8 cellular contexts compared by ENCODE assay signal in genomic region chr16:84117482-84117843, GRCh38. TPM values are rescaled to one million over a fixed set of nuclear protein-coding genes. Genes with fewer than 3 reads are reported as not detected.
DNase-seq lines count a peak whose midpoint lies in the region; ATAC-seq, FAIRE-seq and TF ChIP-seq lines count a peak whose summit lies in the region.

No MANE protein-coding gene starts in this region.

- no peaks in the 10 kb centered on the region for H3K9me3 ChIP-seq in pancreas

- peak overlapping the region in 3 of 4 donors; percentile 84 to 89 (median 88) for H3K27ac ChIP-seq in pancreas

- H3K4me1 ChIP-seq in pancreas = peaks cover 0 to 14% (median 6%) of the 10 kb centered on the region in 3 donors

- H3K4me3 Mint-ChIP-seq in activated T-helper 2 cell treated with anti-CD3 and anti-CD28 coated beads, Interferon-gamma antibody, Interleukin-2, Interleukin-4, amounts not matched to agents 10 μg/mL and 5 μg/mL and 100 μg/mL, durations not matched to agents 14 hours and 24 hours and 36 hours (ENCODE audit: low read depth) = peak overlapping the region; percentile 87

- peaks cover 6% of the 10 kb centered on the region for H3K36me3 Mint-ChIP-seq in activated T-helper 2 cell treated with anti-CD3 and anti-CD28 coated beads, Interferon-gamma antibody, Interleukin-2, Interleukin-4, amounts not matched to agents 10 μg/mL and 5 μg/mL and 100 μg/mL, durations not matched to agents 14 hours and 24 hours and 36 hours (ENCODE audit: low read depth)

- TF ChIP-seq POLR2A in NB4 (IDR thresholded peaks at IDR 0.05; ENCODE audit: extremely low read depth, insufficient read length) = no peak

- peak in 3 of 4 donors; percentile 5 to 13 (median 10) for ATAC-seq in pancreas
- no peak for ATAC-seq in HG03571 (IDR thresholded peaks at IDR 0.05; ENCODE audit: unreplicated experiment)
- ATAC-seq in HG03039 (IDR thresholded peaks at IDR 0.05; ENCODE audit: unreplicated experiment) = no peak

- intact Hi-C loops in activated T-helper 2 cell treated with anti-CD3 and anti-CD28 coated beads, Interferon-gamma antibody, Interleukin-2, Interleukin-4, amounts not matched to agents 10 μg/mL and 5 μg/mL and 100 μg/mL, durations not matched to agents 14 hours and 24 hours and 36 hours (cut with micrococcal nuclease) = loop anchor here (1.0 to 10.0 kb wide), 5 partner anchors 19 to 1437 kb away; partner anchors contain the start of gene TAF1C
- intact Hi-C loops in pancreas (cut with DNase I) = no loop called here

- peak overlapping the region; percentile 88 for H3K27ac Mint-ChIP-seq in activated T-helper 2 cell treated with anti-CD3 and anti-CD28 coated beads, Interferon-gamma antibody, Interleukin-2, Interleukin-4, amounts not matched to agents 10 μg/mL and 5 μg/mL and 100 μg/mL, durations not matched to agents 14 hours and 24 hours and 36 hours

- H3K4me1 Mint-ChIP-seq in activated T-helper 2 cell treated with anti-CD3 and anti-CD28 coated beads, Interferon-gamma antibody, Interleukin-2, Interleukin-4, amounts not matched to agents 10 μg/mL and 5 μg/mL and 100 μg/mL, durations not matched to agents 14 hours and 24 hours and 36 hours (ENCODE audit: low read depth) = peaks cover 14% of the 10 kb centered on the region

- no peaks in the 10 kb centered on the region for H3K36me3 ChIP-seq in pancreas

- no peaks in the 10 kb centered on the region for H3K27me3 ChIP-seq in pancreas

- no peaks in the 10 kb centered on the region for H3K9me3 Mint-ChIP-seq in activated T-helper 2 cell treated with anti-CD3 and anti-CD28 coated beads, Interferon-gamma antibody, Interleukin-2, Interleukin-4, amounts not matched to agents 10 μg/mL and 5 μg/mL and 100 μg/mL, durations not matched to agents 14 hours and 24 hours and 36 hours

- DNase-seq in activated T-cell treated with anti-CD3 and anti-CD28 coated beads for 1 hour (ENCODE audit: low read depth) (peak; percentile 14), NB4 (ENCODE audit: low read depth) (no peak), globus pallidus (ENCODE audit: low spot score) (peak; percentile 43), pancreas (no peak)
- DNase-seq in activated T-cell treated with anti-CD3 and anti-CD28 coated beads, Interleukin-2, amount 50 U/mL, for 1 hour = no peak
- DNase-seq in activated T-helper 2 cell treated with anti-CD3 and anti-CD28 coated beads, Interferon-gamma antibody, Interleukin-2, Interleukin-4, amounts not matched to agents 10 μg/mL and 5 μg/mL and 100 μg/mL, durations not matched to agents 14 hours and 24 hours and 36 hours (ENCODE audit: low spot score) = no peak

- no peak for FAIRE-seq in pancreas (lab: Jason Lieb, UNC)

- no peak for TF ChIP-seq CTCF in NB4 (IDR thresholded peaks at IDR 0.05; ENCODE audit: low read depth, low read length)
- TF ChIP-seq CTCF in pancreas (IDR thresholded peaks at IDR 0.05) = no peak

- no peaks in the 10 kb centered on the region for H3K27me3 Mint-ChIP-seq in activated T-helper 2 cell treated with anti-CD3 and anti-CD28 coated beads, Interferon-gamma antibody, Interleukin-2, Interleukin-4, amounts not matched to agents 10 μg/mL and 5 μg/mL and 100 μg/mL, durations not matched to agents 14 hours and 24 hours and 36 hours (ENCODE audit: low read depth)

- WGBS in pancreas, 2 donors = 7 to 12% methylated on average over 13 of the region's 13 CpGs

- H3K4me3 ChIP-seq in NB4 (ENCODE audit: low read depth, low read length) (peak overlapping the region; percentile 92), pancreas (peak overlapping the region; percentile 68 to 100 (median 80))

RNA-seq across cellular contexts. Expression of gene MBTPS1, which starts 0.7 kb away (rescaled TPM):
- total RNA-seq in activated T-helper 2 cell treated with anti-CD3 and anti-CD28 coated beads, Interferon-gamma antibody, Interleukin-2, Interleukin-4, amounts not matched to agents 10 μg/mL and 5 μg/mL and 100 μg/mL, durations not matched to agents 14 hours and 24 hours and 36 hours = 54.5 and 58.1 TPM in 2 replicates
- 10 to 100 TPM; 38.8 to 56.8 (median 43.2) TPM for total RNA-seq in pancreas
- polyA plus RNA-seq in pancreas = 10 to 100 TPM; 32.8 to 54.0 TPM

RNA-seq across cellular contexts. Expression of gene HSDL1, which starts 27.5 kb away (rescaled TPM):
- 16.7 and 19.9 TPM in 2 replicates for total RNA-seq in activated T-helper 2 cell treated with anti-CD3 and anti-CD28 coated beads, Interferon-gamma antibody, Interleukin-2, Interleukin-4, amounts not matched to agents 10 μg/mL and 5 μg/mL and 100 μg/mL, durations not matched to agents 14 hours and 24 hours and 36 hours
- 10 to 100 TPM in 1 of 6 donors, 1 to 10 TPM in 5; 4.2 to 11.8 (median 7.1) TPM for total RNA-seq in pancreas
- polyA plus RNA-seq in pancreas = 10 to 100 TPM in 1 of 2 donors, 1 to 10 TPM in 1; 6.5 to 14.5 TPM

RNA-seq across cellular contexts. Expression of gene DNAAF1, which starts 27.6 kb away (rescaled TPM):
- total RNA-seq in activated T-helper 2 cell treated with anti-CD3 and anti-CD28 coated beads, Interferon-gamma antibody, Interleukin-2, Interleukin-4, amounts not matched to agents 10 μg/mL and 5 μg/mL and 100 μg/mL, durations not matched to agents 14 hours and 24 hours and 36 hours = 0.09 TPM in 1 of 2 replicates, not detected in the other
- total RNA-seq in pancreas = under 1 TPM; 0.28 to 0.78 (median 0.44) TPM
- polyA plus RNA-seq in pancreas = 1 to 10 TPM; 4.6 to 8.7 TPM

Comparison
In these comparisons a context has a peak if more than half of its experiments do, and no peak if none do; other contexts are left out.
1. DNase-seq: peak in activated T-cell treated with anti-CD3 and anti-CD28 coated beads for 1 hour (single experiment) and globus pallidus (single experiment); none in activated T-cell treated with anti-CD3 and anti-CD28 coated beads, Interleukin-2, amount 50 U/mL, for 1 hour (single experiment), NB4 (single experiment), activated T-helper 2 cell treated with anti-CD3 and anti-CD28 coated beads, Interferon-gamma antibody, Interleukin-2, Interleukin-4, amounts not matched to agents 10 μg/mL and 5 μg/mL and 100 μg/mL, durations not matched to agents 14 hours and 24 hours and 36 hours (single experiment) and pancreas (0 of 6).
2. ATAC-seq: peak in pancreas (3 of 4); none in HG03571 (single experiment) and HG03039 (single experiment).